Comparison of ENCODE assay signal across 16 cellular contexts in the genomic region with DNA sequence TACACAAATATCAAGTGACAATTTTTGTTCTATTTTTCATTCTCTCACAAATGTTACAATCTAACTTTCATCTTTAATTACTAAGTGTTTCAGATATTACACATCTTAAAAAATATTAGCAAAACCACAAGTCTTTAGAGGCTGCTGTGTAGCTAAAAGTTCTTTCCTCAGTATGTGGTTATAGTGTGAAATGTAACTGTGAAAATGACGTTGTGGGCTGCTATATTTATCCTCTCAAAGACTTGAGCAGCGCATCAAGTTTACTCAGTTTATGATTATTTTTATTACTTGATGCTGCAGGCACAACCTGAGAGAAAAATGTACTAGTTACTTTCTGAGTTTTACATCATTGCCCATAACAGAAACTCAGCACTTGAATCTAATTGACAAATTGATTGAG.
DNase-seq lines count a peak whose midpoint lies in the region; ATAC-seq and TF ChIP-seq lines count a peak whose summit lies in the region.
"Had no signal": no experiment of that assay in that cellular context is flagged by ENCODE, and none has a peak within 500 bp of the region (broad histone marks: within the 10 kb centered on the region; RNA-seq: fewer than 3 reads in every experiment).

No MANE protein-coding gene starts in this region.

- H2BK120ac ChIP-seq in trophoblast cell (ENCODE audit: insufficient read depth, low read length, poor library complexity): no peak overlapping the region

- H2BK5ac ChIP-seq in trophoblast cell (ENCODE audit: low read depth, low read length, poor library complexity): no peak overlapping the region

- H3K27me3 Mint-ChIP-seq in effector memory CD8-positive, alpha-beta T cell: no peaks in the 10 kb centered on the region
- H3K27me3 Mint-ChIP-seq: CD4-positive, alpha-beta memory T cell had no signal

- no peak for TF ChIP-seq CTCF in SU-DHL-6 (IDR thresholded peaks at IDR 0.05; ENCODE audit: insufficient read depth, low read length, poor library complexity, severe bottlenecking)

- DNase-seq in LHCN-M2 (ENCODE audit: low read depth) (peak; percentile 18), trophoblast cell (no peak), dedifferentiated amniotic fluid mesenchymal stem cell (ENCODE audit: extremely low spot score) (no peak)
- DNase-seq in effector memory CD8-positive, alpha-beta T cell: no peak
- DNase-seq: ACHN; BE2C; CD4-positive, alpha-beta memory T cell; DND-41; GDM1; H9 had no signal

- H3K4me1 Mint-ChIP-seq in effector memory CD8-positive, alpha-beta T cell (ENCODE audit: low read depth in 2 of 2): no peaks in the 10 kb centered on the region
- H3K4me1 Mint-ChIP-seq: CD4-positive, alpha-beta memory T cell; H9 had no signal

- no peak overlapping the region for H3K27ac Mint-ChIP-seq in effector memory CD8-positive, alpha-beta T cell
- H3K27ac Mint-ChIP-seq: CD4-positive, alpha-beta memory T cell; H9 had no signal

- H3K9ac ChIP-seq in SU-DHL-6 (ENCODE audit: low read length) (no peak overlapping the region), trophoblast cell (ENCODE audit: low read length) (no peak overlapping the region)
- H3K9ac ChIP-seq: KMS-11 had no signal

- no peaks in the 10 kb centered on the region for H3F3A ChIP-seq in SU-DHL-6 (ENCODE audit: insufficient read depth)

- no peaks in the 10 kb centered on the region for H3K9me3 Mint-ChIP-seq in effector memory CD8-positive, alpha-beta T cell

- H3K23ac ChIP-seq in trophoblast cell (ENCODE audit: low read length): no peak overlapping the region

- no peak overlapping the region for H2BK12ac ChIP-seq in trophoblast cell (ENCODE audit: low read length)

- H3K36me3 ChIP-seq in SU-DHL-6 (ENCODE audit: low read length) (no peaks in the 10 kb centered on the region), trophoblast cell (ENCODE audit: control insufficient read depth in 1 of 2, insufficient read depth in 2 of 2, low read length in 2 of 2) (no peaks in the 10 kb centered on the region)
- H3K36me3 ChIP-seq: BE2C had no signal

- H3K79me2 ChIP-seq in SU-DHL-6 (ENCODE audit: insufficient read depth, low read length) (no peaks in the 10 kb centered on the region), trophoblast cell (ENCODE audit: control insufficient read depth, insufficient read depth, low read length, poor library complexity) (no peaks in the 10 kb centered on the region)

- H3K4ac ChIP-seq in trophoblast cell (ENCODE audit: low read depth, low read length): no peak overlapping the region

- H3K18ac ChIP-seq in trophoblast cell (ENCODE audit: low read length): no peak overlapping the region

- no peak overlapping the region for H4K12ac ChIP-seq in trophoblast cell (ENCODE audit: low read depth, low read length)

- no peak overlapping the region for H3K14ac ChIP-seq in trophoblast cell (ENCODE audit: low read length)

- peaks cover 8% of the 10 kb centered on the region; the same call in 1 of the 2 replicates for H3K9me3 ChIP-seq in SU-DHL-6 (ENCODE audit: insufficient read depth, low read length)
- H3K9me3 ChIP-seq in trophoblast cell (ENCODE audit: insufficient read depth, low read depth, low read length): no peaks in the 10 kb centered on the region
- H3K9me3 ChIP-seq: BE2C had no signal

- no peak overlapping the region for H4K8ac ChIP-seq in trophoblast cell (ENCODE audit: low read depth, low read length)

- H3K36me3 Mint-ChIP-seq in effector memory CD8-positive, alpha-beta T cell (ENCODE audit: insufficient read depth): no peaks in the 10 kb centered on the region
- H3K36me3 Mint-ChIP-seq: CD4-positive, alpha-beta memory T cell had no signal

- no peaks in the 10 kb centered on the region for H3K79me1 ChIP-seq in trophoblast cell (ENCODE audit: low read length)

- no peaks in the 10 kb centered on the region for H3K9me2 ChIP-seq in SU-DHL-6 (replicated peaks; ENCODE audit: insufficient read depth, low read length)

- H3K27me3 ChIP-seq in SU-DHL-6 (ENCODE audit: low read length) (no peaks in the 10 kb centered on the region), trophoblast cell (ENCODE audit: insufficient read depth, low read length) (no peaks in the 10 kb centered on the region)
- H3K27me3 ChIP-seq: BE2C had no signal

- no peak overlapping the region for H3K27ac ChIP-seq in SU-DHL-6 (ENCODE audit: low read depth, low read length)
- H3K27ac ChIP-seq in trophoblast cell (ENCODE audit: low read depth, low read length): no peak overlapping the region
- H3K27ac ChIP-seq: C4-2B, HL-60, KMS-11 had no signal

- H2AK5ac ChIP-seq in trophoblast cell (ENCODE audit: low read length): no peak overlapping the region

- H3K4me2 ChIP-seq in SU-DHL-6 (ENCODE audit: low read depth, low read length, poor library complexity, severe bottlenecking) (no peak overlapping the region), trophoblast cell (ENCODE audit: low read length) (no peak overlapping the region)
- H3K4me2 ChIP-seq: KMS-11 had no signal

- no CpG with 5 or more reads among the region's 2 CpGs for WGBS in trophoblast cell (ENCODE audit: extremely low coverage, insufficient coverage, insufficient read length)

- H4K91ac ChIP-seq in trophoblast cell (ENCODE audit: low read depth, low read length): no peak overlapping the region

- H2AFZ ChIP-seq in SU-DHL-6 (ENCODE audit: low read depth, low read length, severe bottlenecking) (peak overlapping the region; percentile 38), trophoblast cell (ENCODE audit: insufficient read depth, low read length, poor library complexity) (no peak overlapping the region)

- H3K4me1 ChIP-seq in trophoblast cell (ENCODE audit: control insufficient read depth in 1 of 2, insufficient read depth in 2 of 2, low read length in 2 of 2): peaks cover 2% of the 10 kb centered on the region in 2 experiments
- H3K4me1 ChIP-seq: BE2C had no signal

- no peaks in the 10 kb centered on the region for H4K20me1 ChIP-seq in SU-DHL-6 (ENCODE audit: low read depth, low read length)

- H3K4me3 ChIP-seq in SU-DHL-6 (ENCODE audit: insufficient read depth, low read length, poor library complexity, severe bottlenecking): no peak overlapping the region
- H3K4me3 ChIP-seq in trophoblast cell (ENCODE audit: low read depth, low read length): no peak overlapping the region

- ATAC-seq in effector memory CD8-positive, alpha-beta T cell (replicated peaks): peak; percentile 54
- ATAC-seq in HG02884 (IDR thresholded peaks at IDR 0.05; ENCODE audit: unreplicated experiment): no peak
- no peak for ATAC-seq in GM18867 (IDR thresholded peaks at IDR 0.05; ENCODE audit: unreplicated experiment)

- no peak overlapping the region for H3K4me3 Mint-ChIP-seq in effector memory CD8-positive, alpha-beta T cell
- H3K4me3 Mint-ChIP-seq: CD4-positive, alpha-beta memory T cell; H9 had no signal
